ENCODE assay signal across 9 cellular contexts in genomic region chr3:58434990-58435389, GRCh38. TPM values are rescaled to one million over a fixed set of nuclear protein-coding genes. Genes with fewer than 3 reads are reported as not detected.
A peak's percentile ranks its signal among the peaks of the same experiment; 100 is the strongest.
DNase-seq lines count a peak whose midpoint lies in the region; ATAC-seq and TF ChIP-seq lines count a peak whose summit lies in the region.
"Had no signal": no experiment of that assay in that cellular context is flagged by ENCODE, and none has a peak within 500 bp of the region (broad histone marks: within the 10 kb centered on the region; RNA-seq: fewer than 3 reads in every experiment).

No MANE protein-coding gene starts in this region.

- peaks cover 19% of the 10 kb centered on the region for H3K36me3 ChIP-seq in skeletal muscle satellite cell (ENCODE audit: insufficient read depth, low read length)

- in situ Hi-C loops in G401 (cut with HindIII; ENCODE audit: low sequenced_read_pairs): no loop called here
- in situ Hi-C loops in SK-MEL-5 (cut with HindIII; ENCODE audit: low pct_unique_long_range_greater_than_20kb, low sequenced_read_pairs): no loop called here

- POLR2A ChIA-PET in activated CD8-positive, alpha-beta T cell treated with anti-CD3 and anti-CD28 coated beads for 36 hours (lab: Charles Lee): interaction anchor here (1.1 to 1.3 kb wide), 2 partner anchors 56 to 129 kb away, joined by 3 to 5 read pairs; partner anchors contain the start of genes HTD2 and RPP14

- CTCF ChIA-PET in activated CD8-positive, alpha-beta T cell treated with anti-CD3 and anti-CD28 coated beads for 36 hours (lab: Charles Lee): interaction anchor here (0.9 to 1.6 kb wide), 4 partner anchors 20 to 195 kb away, joined by 3 to 4 read pairs (median 4); partner anchors contain the start of gene KCTD6

- DNase-seq in G401 (ENCODE audit: low spot score) (peak; percentile 51), SK-MEL-5 (ENCODE audit: low read depth, low spot score) (peak; percentile 21), foreskin melanocyte (peak; percentile 32), NCI-H2227 treated with DMSO at 0.1 percent for 48 hours (lab: John Stamatoyannopoulos, UW) (no peak), NCI-H2171 treated with DMSO at 0.1 percent for 48 hours (lab: John Stamatoyannopoulos, UW) (no peak)
- no peak for DNase-seq in activated T-cell treated with anti-CD3 and anti-CD28 coated beads, Interleukin-2, amount 50 U/mL, for 4 hours
- no peak for DNase-seq in activated CD8-positive, alpha-beta T cell treated with anti-CD3 and anti-CD28 coated beads for 36 hours
- DNase-seq: NCI-H526 had no signal

- intact Hi-C loops in activated CD8-positive, alpha-beta T cell treated with anti-CD3 and anti-CD28 coated beads for 36 hours (cut with micrococcal nuclease): loop anchor here (10.0 kb wide), 1 partner anchor 100 kb away; the partner anchor contains the start of gene ACOX2

- peaks cover 4% of the 10 kb centered on the region for H3K36me3 Mint-ChIP-seq in activated T-cell treated with anti-CD3 and anti-CD28 coated beads, Interleukin-2, amount 50 U/mL, for 4 hours (ENCODE audit: insufficient read depth)
- peaks cover 7% of the 10 kb centered on the region for H3K36me3 Mint-ChIP-seq in activated CD8-positive, alpha-beta T cell treated with anti-CD3 and anti-CD28 coated beads for 36 hours (ENCODE audit: low read depth)

- H3K4me3 ChIP-seq in skeletal muscle satellite cell (ENCODE audit: low read length): no peak overlapping the region

- peaks cover 17% of the 10 kb centered on the region for H3K4me1 Mint-ChIP-seq in activated T-cell treated with anti-CD3 and anti-CD28 coated beads, Interleukin-2, amount 50 U/mL, for 4 hours (ENCODE audit: low read depth)
- H3K4me1 Mint-ChIP-seq in activated CD8-positive, alpha-beta T cell treated with anti-CD3 and anti-CD28 coated beads for 36 hours (ENCODE audit: low read depth): peaks cover 20% of the 10 kb centered on the region

- no peak for ATAC-seq in activated T-cell treated with anti-CD3 and anti-CD28 coated beads, Interleukin-2, amount 50 U/mL, for 4 hours
- no peak for ATAC-seq in activated CD8-positive, alpha-beta T cell treated with anti-CD3 and anti-CD28 coated beads for 36 hours

- no peak overlapping the region for H3K27ac Mint-ChIP-seq in activated CD8-positive, alpha-beta T cell treated with anti-CD3 and anti-CD28 coated beads for 36 hours

- H3K9ac ChIP-seq in skeletal muscle satellite cell (ENCODE audit: low read depth, low read length): peak overlapping the region; percentile 11

- no peaks in the 10 kb centered on the region for H3K9me3 ChIP-seq in skeletal muscle satellite cell (replicated peaks; ENCODE audit: low read length)

- H3K9me3 Mint-ChIP-seq in activated T-cell treated with anti-CD3 and anti-CD28 coated beads, Interleukin-2, amount 50 U/mL, for 4 hours: no peaks in the 10 kb centered on the region
- no peaks in the 10 kb centered on the region for H3K9me3 Mint-ChIP-seq in activated CD8-positive, alpha-beta T cell treated with anti-CD3 and anti-CD28 coated beads for 36 hours

- no peaks in the 10 kb centered on the region for H3K27me3 ChIP-seq in skeletal muscle satellite cell (ENCODE audit: control insufficient read depth, insufficient read depth, low read length)

- H3K4me2 ChIP-seq in skeletal muscle satellite cell (ENCODE audit: low read length): no peak overlapping the region

- no peaks in the 10 kb centered on the region for H3K27me3 Mint-ChIP-seq in activated T-cell treated with anti-CD3 and anti-CD28 coated beads, Interleukin-2, amount 50 U/mL, for 4 hours (ENCODE audit: low read depth)
- no peaks in the 10 kb centered on the region for H3K27me3 Mint-ChIP-seq in activated CD8-positive, alpha-beta T cell treated with anti-CD3 and anti-CD28 coated beads for 36 hours

- H3K4me3 Mint-ChIP-seq in activated T-cell treated with anti-CD3 and anti-CD28 coated beads, Interleukin-2, amount 50 U/mL, for 4 hours: no peak overlapping the region
- no peak overlapping the region for H3K4me3 Mint-ChIP-seq in activated CD8-positive, alpha-beta T cell treated with anti-CD3 and anti-CD28 coated beads for 36 hours

- peaks cover 16% of the 10 kb centered on the region for H3K4me1 ChIP-seq in skeletal muscle satellite cell (ENCODE audit: control insufficient read depth, insufficient read depth, low read length)

- no peak for TF ChIP-seq CTCF in activated CD8-positive, alpha-beta T cell treated with anti-CD3 and anti-CD28 coated beads for 36 hours (IDR thresholded peaks at IDR 0.05)

RNA-seq across cellular contexts. Expression of gene PDHB, which starts 1.4 kb away (rescaled TPM):
- 341 and 345 TPM in 2 replicates for total RNA-seq in G401 (2014; rRNA removed; shearing (Covaris generic))
- total RNA-seq in SK-MEL-5 (2014; rRNA removed; shearing (Covaris generic)): 75.7 and 90.4 TPM in 2 replicates
- 67.5 and 73.5 TPM in 2 replicates for polyA plus RNA-seq in SK-MEL-5 (2015; cell fraction: cytosol; rRNA removed)
- polyA plus RNA-seq in SK-MEL-5 (2015; cell fraction: nucleus; rRNA removed): 36.3 and 47.0 TPM in 2 replicates
- total RNA-seq in skeletal muscle satellite cell (2012; rRNA removed): 48.9 and 62.9 TPM in 2 replicates
- total RNA-seq in activated T-cell treated with anti-CD3 and anti-CD28 coated beads, Interleukin-2, amount 50 U/mL, for 4 hours: 10 to 100 TPM; 54.8 to 62.3 (median 55.6) TPM
- 10 to 100 TPM; 53.9 to 58.8 TPM for total RNA-seq in activated CD8-positive, alpha-beta T cell treated with anti-CD3 and anti-CD28 coated beads for 36 hours

RNA-seq across cellular contexts. Expression of gene KCTD6, which starts 56.9 kb away (rescaled TPM):
- total RNA-seq in G401 (2014; rRNA removed; shearing (Covaris generic)): 15.1 and 17.5 TPM in 2 replicates
- 9.0 and 9.2 TPM in 2 replicates for total RNA-seq in SK-MEL-5 (2014; rRNA removed; shearing (Covaris generic))
- polyA plus RNA-seq in SK-MEL-5 (2015; cell fraction: cytosol; rRNA removed): 11.5 and 14.9 TPM in 2 replicates
- polyA plus RNA-seq in SK-MEL-5 (2015; cell fraction: nucleus; rRNA removed): 19.9 and 26.9 TPM in 2 replicates
- 6.3 and 6.8 TPM in 2 replicates for total RNA-seq in skeletal muscle satellite cell (2012; rRNA removed)
- 1 to 10 TPM; 7.8 to 9.6 (median 8.3) TPM for total RNA-seq in activated T-cell treated with anti-CD3 and anti-CD28 coated beads, Interleukin-2, amount 50 U/mL, for 4 hours
- total RNA-seq in activated CD8-positive, alpha-beta T cell treated with anti-CD3 and anti-CD28 coated beads for 36 hours: 1 to 10 TPM; 5.6 to 5.8 TPM

Comparison
In these comparisons a context has a peak if more than half of its experiments do, and no peak if none do; other contexts are left out.
1. DNase-seq: peak in G401 (single experiment), SK-MEL-5 (single experiment) and foreskin melanocyte (single experiment); none in NCI-H2227 treated with DMSO at 0.1 percent for 48 hours (single experiment), activated T-cell treated with anti-CD3 and anti-CD28 coated beads, Interleukin-2, amount 50 U/mL, for 4 hours (single experiment), activated CD8-positive, alpha-beta T cell treated with anti-CD3 and anti-CD28 coated beads for 36 hours (single experiment) and NCI-H2171 treated with DMSO at 0.1 percent for 48 hours (single experiment).